In genomic region chr1:23772049-23772853, GRCh38 we compare ENCODE assay signal across 8 cellular contexts. TPM values are rescaled to one million over a fixed set of nuclear protein-coding genes. Genes with fewer than 3 reads are reported as not detected.
DNase-seq lines count a peak whose midpoint lies in the region; ATAC-seq and TF ChIP-seq lines count a peak whose summit lies in the region.

No MANE protein-coding gene starts in this region.

- TF ChIP-seq CTCF in chondrocyte (IDR thresholded peaks at IDR 0.05) (peak; percentile 88), right lobe of liver (IDR thresholded peaks at IDR 0.05) (peak; percentile 90 to 96 (median 95))

- ATAC-seq in HG03108 (IDR thresholded peaks at IDR 0.05; ENCODE audit: unreplicated experiment) (peak; percentile 50), right lobe of liver (peak; percentile 81 to 90 (median 88)), GM19035 (IDR thresholded peaks at IDR 0.05; ENCODE audit: unreplicated experiment) (no peak)
- ATAC-seq in activated CD4-positive, alpha-beta T cell treated with anti-CD3 and anti-CD28 coated beads for 36 hours, result peak; percentile 95

- DNase-seq in Caki2 (ENCODE audit: low read depth), result peak; percentile 48
- peak; percentile 72 to 91 for DNase-seq in NCI-H526 (lab: John Stamatoyannopoulos, UW)
- peak; percentile 94 for DNase-seq in activated CD4-positive, alpha-beta T cell treated with anti-CD3 and anti-CD28 coated beads for 36 hours
- DNase-seq in chondrocyte (ENCODE audit: low spot score), result no peak
- peak; percentile 87 to 88 (median 88) for DNase-seq in right lobe of liver
- DNase-seq in stimulated activated CD4-positive, alpha-beta T cell treated with anti-CD3 and anti-CD28 coated beads, TNF-alpha, amount 100 ng/mL, for 24 hours (ENCODE audit: low read depth in 3 of 3), result peak; percentile 75 to 88 (median 79)

- H3K9me3 ChIP-seq in right lobe of liver, result no peaks in the 10 kb centered on the region

- CTCF ChIA-PET in activated CD4-positive, alpha-beta T cell treated with anti-CD3 and anti-CD28 coated beads for 36 hours (lab: Charles Lee), result interaction anchor here (0.6 to 3.0 kb wide), 44 partner anchors 8 to 340 kb away, joined by 3 to 31 read pairs (median 4); partner anchors contain the start of genes CNR2, GALE, MYOM3 and PNRC2

- H3K36me3 Mint-ChIP-seq in activated CD4-positive, alpha-beta T cell treated with anti-CD3 and anti-CD28 coated beads for 36 hours (ENCODE audit: low read depth), result peaks cover 3% of the 10 kb centered on the region
- H3K36me3 Mint-ChIP-seq in chondrocyte (ENCODE audit: low read depth), result no peaks in the 10 kb centered on the region

- no peak overlapping the region for H3K4me3 Mint-ChIP-seq in activated CD4-positive, alpha-beta T cell treated with anti-CD3 and anti-CD28 coated beads for 36 hours
- H3K4me3 Mint-ChIP-seq in chondrocyte (ENCODE audit: unreplicated experiment), result no peak overlapping the region

- peaks cover 0 to 47% (median 21%) of the 10 kb centered on the region in 4 donors for H3K4me1 ChIP-seq in right lobe of liver

- peaks cover 0 to 8% (median 4%) of the 10 kb centered on the region in 4 donors for H3K36me3 ChIP-seq in right lobe of liver

- H3K4me1 Mint-ChIP-seq in activated CD4-positive, alpha-beta T cell treated with anti-CD3 and anti-CD28 coated beads for 36 hours, result peaks cover 22% of the 10 kb centered on the region
- peaks cover 5% of the 10 kb centered on the region for H3K4me1 Mint-ChIP-seq in chondrocyte (ENCODE audit: low read depth)

- no peaks in the 10 kb centered on the region for H3K27me3 ChIP-seq in right lobe of liver

- intact Hi-C loops in activated CD4-positive, alpha-beta T cell treated with anti-CD3 and anti-CD28 coated beads for 36 hours (cut with DNase I, micrococcal nuclease), result loop anchor here (1.0 to 10.0 kb wide), 5 partner anchors 29 to 623 kb away; partner anchors contain the start of genes FUCA1 (in 2 of the 2) and ELOA (in 1 of the 2)
- intact Hi-C loops in right lobe of liver (cut with DNase I), result no loop called here

- H3K9me3 Mint-ChIP-seq in activated CD4-positive, alpha-beta T cell treated with anti-CD3 and anti-CD28 coated beads for 36 hours (ENCODE audit: low read depth), result no peaks in the 10 kb centered on the region
- H3K9me3 Mint-ChIP-seq in chondrocyte (ENCODE audit: low read depth), result no peaks in the 10 kb centered on the region

- H3K27ac Mint-ChIP-seq in activated CD4-positive, alpha-beta T cell treated with anti-CD3 and anti-CD28 coated beads for 36 hours, result no peak overlapping the region
- no peak overlapping the region for H3K27ac Mint-ChIP-seq in chondrocyte (ENCODE audit: unreplicated experiment)

- TF ChIP-seq POLR2A in right lobe of liver (IDR thresholded peaks at IDR 0.05), result no peak

- POLR2A ChIA-PET in activated CD4-positive, alpha-beta T cell treated with anti-CD3 and anti-CD28 coated beads for 36 hours (lab: Charles Lee), result interaction anchor here (0.6 to 1.4 kb wide), 4 partner anchors 31 to 144 kb away, joined by 3 to 7 read pairs (median 4); partner anchors contain the start of gene RPL11

- WGBS in right lobe of liver (ENCODE audit: insufficient coverage, low coverage, low lambda C conversion rate, missing lambda C conversion rate), result 18% methylated on average over 10 of the region's 14 CpGs

- in situ Hi-C loops in Caki2 (cut with HindIII; ENCODE audit: low pct_unique_long_range_greater_than_20kb, low sequenced_read_pairs), result no loop called here

- H3K4me3 ChIP-seq in right lobe of liver, result no peak overlapping the region

- H3K27me3 Mint-ChIP-seq in activated CD4-positive, alpha-beta T cell treated with anti-CD3 and anti-CD28 coated beads for 36 hours, result no peaks in the 10 kb centered on the region
- no peaks in the 10 kb centered on the region for H3K27me3 Mint-ChIP-seq in chondrocyte (ENCODE audit: low read depth)

- H3K27ac ChIP-seq in right lobe of liver, result no peak overlapping the region

RNA-seq across cellular contexts. Expression of gene PITHD1, which starts 6.0 kb away (rescaled TPM):
- 55.0 and 55.4 TPM in 2 replicates for total RNA-seq in Caki2 (2014; rRNA removed; shearing (Covaris generic); ENCODE audit: low replicate concordance)
- 10 to 100 TPM; 53.1 to 64.1 TPM for total RNA-seq in activated CD4-positive, alpha-beta T cell treated with anti-CD3 and anti-CD28 coated beads for 36 hours
- total RNA-seq in chondrocyte, result 36.2 to 36.5 TPM (median 36.4 TPM) in 3 replicates
- 10 to 100 TPM; 22.9 to 34.7 (median 30.6) TPM for total RNA-seq in right lobe of liver

RNA-seq across cellular contexts. Expression of gene LYPLA2, which starts 18.7 kb away (rescaled TPM):
- 95.6 and 105 TPM in 2 replicates for total RNA-seq in Caki2 (2014; rRNA removed; shearing (Covaris generic); ENCODE audit: low replicate concordance)
- 10 to 100 TPM; 55.0 to 64.8 TPM for total RNA-seq in activated CD4-positive, alpha-beta T cell treated with anti-CD3 and anti-CD28 coated beads for 36 hours
- total RNA-seq in chondrocyte (39.8 to 43.0 TPM (median 40.4 TPM) in 3 replicates), right lobe of liver (10 to 100 TPM; 28.1 to 69.8 (median 32.6) TPM)

RNA-seq across cellular contexts. Expression of gene GALE, which starts 28.3 kb away (rescaled TPM):
- total RNA-seq in Caki2 (2014; rRNA removed; shearing (Covaris generic); ENCODE audit: low replicate concordance), result 160 and 196 TPM in 2 replicates
- total RNA-seq in activated CD4-positive, alpha-beta T cell treated with anti-CD3 and anti-CD28 coated beads for 36 hours, result 10 to 100 TPM; 27.4 to 35.6 TPM
- total RNA-seq in chondrocyte (24.9 to 34.0 TPM (median 25.7 TPM) in 3 replicates), right lobe of liver (10 to 100 TPM; 25.9 to 46.9 (median 42.0) TPM)

RNA-seq across cellular contexts. Expression of gene ELOA, which starts 29.0 kb away (rescaled TPM):
- 18.6 and 21.6 TPM in 2 replicates for total RNA-seq in Caki2 (2014; rRNA removed; shearing (Covaris generic); ENCODE audit: low replicate concordance)
- total RNA-seq in activated CD4-positive, alpha-beta T cell treated with anti-CD3 and anti-CD28 coated beads for 36 hours, result 10 to 100 TPM; 34.5 to 38.6 TPM
- total RNA-seq in chondrocyte (41.7 to 47.8 TPM (median 42.9 TPM) in 3 replicates), right lobe of liver (10 to 100 TPM; 21.1 to 42.2 (median 36.1) TPM)

RNA-seq across cellular contexts. Expression of gene HMGCL, which starts 53.0 kb away (rescaled TPM):
- 72.5 and 74.7 TPM in 2 replicates for total RNA-seq in Caki2 (2014; rRNA removed; shearing (Covaris generic); ENCODE audit: low replicate concordance)
- total RNA-seq in activated CD4-positive, alpha-beta T cell treated with anti-CD3 and anti-CD28 coated beads for 36 hours, result 10 to 100 TPM; 31.9 to 46.0 TPM
- total RNA-seq in chondrocyte (22.0 to 26.8 TPM (median 25.9 TPM) in 3 replicates), right lobe of liver (100 to 1,000 TPM; 143 to 178 (median 160) TPM)

Comparison
In these comparisons a context has a peak if more than half of its experiments do, and no peak if none do; other contexts are left out.
1. intact Hi-C loops: an anchor here in activated CD4-positive, alpha-beta T cell treated with anti-CD3 and anti-CD28 coated beads for 36 hours (1.0 to 10.0 kb wide); none called in right lobe of liver.